9 cellular contexts compared by ENCODE assay signal in genomic region chr1:161539731-161540561, GRCh38. TPM values are rescaled to one million over a fixed set of nuclear protein-coding genes. Genes with fewer than 3 reads are reported as not detected.
DNase-seq lines count a peak whose midpoint lies in the region; ATAC-seq and TF ChIP-seq lines count a peak whose summit lies in the region.
"Not testable (repeated sequence)": the region's sequence is repeated elsewhere in the genome, so short reads cannot be mapped to it uniquely, and the experiment has no call there.
"Had no signal": no experiment of that assay in that cellular context is flagged by ENCODE, and none has a peak within 500 bp of the region (broad histone marks: within the 10 kb centered on the region; RNA-seq: fewer than 3 reads in every experiment).

No MANE protein-coding gene starts in this region.

- not testable (repeated sequence) for TF ChIP-seq CTCF in natural killer cell (IDR thresholded peaks at IDR 0.05)

- ATAC-seq in GM21723 (IDR thresholded peaks at IDR 0.05; ENCODE audit: unreplicated experiment) (peak; percentile 66), natural killer cell (peak; percentile 32 to 59 (median 50))
- peak; percentile 75 for ATAC-seq in activated T-helper 17 cell treated with anti-CD3 and anti-CD28 coated beads, Interleukin-2, amount 50 U/mL, for 72 hours (replicated peaks)
- peak; percentile 82 for ATAC-seq in stimulated activated effector memory CD8-positive, alpha-beta T cell treated with anti-CD3 and anti-CD28 coated beads, Interleukin-12 subunit alpha, Interleukin-12 subunit beta, amount 100 ng/mL, for 72 hours

- peaks cover 15% of the 10 kb centered on the region for H3K36me3 Mint-ChIP-seq in activated T-helper 17 cell treated with anti-CD3 and anti-CD28 coated beads, Interleukin-2, amount 50 U/mL, for 72 hours (ENCODE audit: low read depth)
- H3K36me3 Mint-ChIP-seq in natural killer cell, result not testable (repeated sequence)
- peaks cover 17% of the 10 kb centered on the region for H3K36me3 Mint-ChIP-seq in stimulated activated effector memory CD8-positive, alpha-beta T cell treated with anti-CD3 and anti-CD28 coated beads, Interleukin-12 subunit alpha, Interleukin-12 subunit beta, amount 100 ng/mL, for 72 hours

- H3K27me3 Mint-ChIP-seq in activated T-helper 17 cell treated with anti-CD3 and anti-CD28 coated beads, Interleukin-2, amount 50 U/mL, for 72 hours; natural killer cell (ENCODE audit: low read depth in 2 of 2): not testable (repeated sequence)

- peaks cover 36% of the 10 kb centered on the region for H3K4me1 Mint-ChIP-seq in activated T-helper 17 cell treated with anti-CD3 and anti-CD28 coated beads, Interleukin-2, amount 50 U/mL, for 72 hours
- H3K4me1 Mint-ChIP-seq in natural killer cell, result peaks cover 57 to 61% of the 10 kb centered on the region in 2 donors
- H3K4me1 Mint-ChIP-seq in stimulated activated effector memory CD8-positive, alpha-beta T cell treated with anti-CD3 and anti-CD28 coated beads, Interleukin-12 subunit alpha, Interleukin-12 subunit beta, amount 100 ng/mL, for 72 hours, result peaks cover 43% of the 10 kb centered on the region

- DNase-seq in DMS53 (lab: John Stamatoyannopoulos, UW), result peak; percentile 95
- DNase-seq in RPMI8226, result peak; percentile 97
- DNase-seq in fibroblast of peridontal ligament (ENCODE audit: extremely low read depth), result peak; percentile 86
- DNase-seq in natural killer cell, result peak; percentile 87
- DNase-seq in stimulated activated effector memory CD8-positive, alpha-beta T cell treated with anti-CD3 and anti-CD28 coated beads, Interleukin-12 subunit alpha, Interleukin-12 subunit beta, amount 100 ng/mL, for 72 hours (ENCODE audit: low spot score in 2 of 2), result peak; percentile 95 to 99

- peak overlapping the region; percentile 99 for H3K27ac Mint-ChIP-seq in activated T-helper 17 cell treated with anti-CD3 and anti-CD28 coated beads, Interleukin-2, amount 50 U/mL, for 72 hours
- peak overlapping the region; percentile 95 to 100 for H3K27ac Mint-ChIP-seq in natural killer cell
- peak overlapping the region; percentile 100 for H3K27ac Mint-ChIP-seq in stimulated activated effector memory CD8-positive, alpha-beta T cell treated with anti-CD3 and anti-CD28 coated beads, Interleukin-12 subunit alpha, Interleukin-12 subunit beta, amount 100 ng/mL, for 72 hours

- peak overlapping the region; percentile 81 for H3K4me3 Mint-ChIP-seq in activated T-helper 17 cell treated with anti-CD3 and anti-CD28 coated beads, Interleukin-2, amount 50 U/mL, for 72 hours
- H3K4me3 Mint-ChIP-seq in natural killer cell, result peak overlapping the region; percentile 99
- H3K4me3 Mint-ChIP-seq in stimulated activated effector memory CD8-positive, alpha-beta T cell treated with anti-CD3 and anti-CD28 coated beads, Interleukin-12 subunit alpha, Interleukin-12 subunit beta, amount 100 ng/mL, for 72 hours, result peak overlapping the region; percentile 79

- TF ChIP-seq RAD21 in Ishikawa (IDR thresholded peaks at IDR 0.05; ENCODE audit: low read depth), result peak; percentile 22; the same call in 1 of the 2 replicates

- not testable (repeated sequence) for H3K9me3 Mint-ChIP-seq in activated T-helper 17 cell treated with anti-CD3 and anti-CD28 coated beads, Interleukin-2, amount 50 U/mL, for 72 hours; natural killer cell; stimulated activated effector memory CD8-positive, alpha-beta T cell treated with anti-CD3 and anti-CD28 coated beads, Interleukin-12 subunit alpha, Interleukin-12 subunit beta, amount 100 ng/mL, for 72 hours

- intact Hi-C loops in natural killer cell (cut with micrococcal nuclease), result loop anchor here (1.0 to 10.0 kb wide), 4 partner anchors 9 to 785 kb away; partner anchors contain the start of genes FCER1G and FCRLB

- not testable (repeated sequence) for TF ChIP-seq EP300 in Ishikawa (IDR thresholded peaks at IDR 0.05; ENCODE audit: borderline replicate concordance)

TF ChIP-seq in Ishikawa, 13 proteins besides CTCF, POLR2A, EP300 and RAD21:
- TF ChIP-seq CEBPB (IDR thresholded peaks at IDR 0.05), result peak; percentile 85
- TF ChIP-seq TEAD4 (IDR thresholded peaks at IDR 0.05), result peak; percentile 89

RNA-seq across cellular contexts. Expression of gene FCGR3A, which starts 9.7 kb away (rescaled TPM):
- total RNA-seq in activated T-helper 17 cell treated with anti-CD3 and anti-CD28 coated beads, Interleukin-2, amount 50 U/mL, for 72 hours, result not detected
- total RNA-seq in natural killer cell, result 100 to 1,000 TPM; 557 to 892 (median 848) TPM
- total RNA-seq: activated CD8-positive, alpha-beta memory T cell treated with anti-CD3 and anti-CD28 coated beads for 36 hours had no signal

RNA-seq across cellular contexts. Expression of gene HSPA6, which starts 15.6 kb away (rescaled TPM):
- under 1 TPM; 0.37 to 0.41 TPM for total RNA-seq in activated T-helper 17 cell treated with anti-CD3 and anti-CD28 coated beads, Interleukin-2, amount 50 U/mL, for 72 hours
- 1 to 10 TPM; 5.8 to 6.5 (median 6.0) TPM for total RNA-seq in natural killer cell

RNA-seq across cellular contexts. Expression of gene FCGR2A, which starts 34.7 kb away (rescaled TPM):
- not detected for total RNA-seq in activated T-helper 17 cell treated with anti-CD3 and anti-CD28 coated beads, Interleukin-2, amount 50 U/mL, for 72 hours
- total RNA-seq in natural killer cell, result 10 to 100 TPM in 2 of 3 donors, 1 to 10 TPM in 1; 7.5 to 34.6 (median 13.9) TPM
- total RNA-seq: activated CD8-positive, alpha-beta memory T cell treated with anti-CD3 and anti-CD28 coated beads for 36 hours had no signal

Comparison
In these comparisons a context has a peak if more than half of its experiments do, and no peak if none do; other contexts are left out.
1. Peak in every context shown above with its lines: DNase-seq and ATAC-seq.
2. RNA of gene FCGR3A, which starts 9.7 kb away (total RNA-seq): 557 to 892 TPM in natural killer cell; not detected in activated T-helper 17 cell treated with anti-CD3 and anti-CD28 coated beads, Interleukin-2, amount 50 U/mL, for 72 hours; every median in the first group is over 100 times any median in the second.
3. RNA of gene HSPA6, which starts 15.6 kb away (total RNA-seq): 5.8 to 6.5 TPM in natural killer cell; 0.37 to 0.41 TPM in activated T-helper 17 cell treated with anti-CD3 and anti-CD28 coated beads, Interleukin-2, amount 50 U/mL, for 72 hours; every median in the first group is over 4 times any median in the second.
4. RNA of gene FCGR2A, which starts 34.7 kb away (total RNA-seq): 7.5 to 34.6 TPM in natural killer cell; not detected in activated T-helper 17 cell treated with anti-CD3 and anti-CD28 coated beads, Interleukin-2, amount 50 U/mL, for 72 hours; every median in the first group is over 4 times any median in the second.